35 cellular contexts compared by ENCODE assay signal in the genomic region with DNA sequence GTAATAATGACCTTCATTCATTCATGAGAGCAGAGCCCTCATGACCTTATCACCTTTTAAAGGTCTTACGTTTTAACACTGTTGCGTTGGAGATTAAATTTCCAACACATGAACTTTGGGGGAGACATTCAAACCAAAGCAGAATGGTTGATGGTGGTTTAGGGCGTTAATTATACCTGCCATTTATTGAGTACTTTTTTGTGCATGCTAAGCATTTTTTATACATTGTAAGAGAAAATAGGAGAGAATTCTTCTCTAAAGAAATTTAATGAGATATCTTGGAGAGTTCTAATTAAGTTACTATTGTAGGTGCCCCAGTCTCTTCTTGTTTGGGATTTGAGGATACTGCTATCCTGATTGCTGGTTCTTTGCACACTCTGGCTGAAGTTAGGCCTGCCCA. TPM values are rescaled to one million over a fixed set of nuclear protein-coding genes. Genes with fewer than 3 reads are reported as not detected.
"Had no signal": no experiment of that assay in that cellular context is flagged by ENCODE, and none has a peak within 500 bp of the region (broad histone marks: within the 10 kb centered on the region; RNA-seq: fewer than 3 reads in every experiment).

No MANE protein-coding gene starts in this region.

- DNase-seq: activated B cell treated with CpG ODN at 0.5 μM for 24 hours; activated CD4-positive, alpha-beta T cell treated with anti-CD3 and anti-CD28 coated beads for 48 hours; activated CD4-positive, alpha-beta T cell treated with anti-CD3 and anti-CD28 coated beads, Interleukin-2, amount 50 U/mL, for 1 hour; activated CD4-positive, alpha-beta T cell treated with anti-CD3 and anti-CD28 coated beads, Interleukin-2, amount 50 U/mL, for 48 hours; activated CD8-positive, alpha-beta memory T cell treated with anti-CD3 and anti-CD28 coated beads for 24 hours; activated CD8-positive, alpha-beta T cell treated with anti-CD3 and anti-CD28 coated beads for 36 hours; activated effector memory CD4-positive, alpha-beta T cell treated with Interleukin-2 at 50 U/mL for 16 hours; activated gamma-delta T cell treated with Interleukin-2 at 50 U/mL for 16 hours; activated naive CD4-positive, alpha-beta T cell treated with anti-CD3 and anti-CD28 coated beads for 36 hours; activated naive CD8-positive, alpha-beta T cell treated with anti-CD3 and anti-CD28 coated beads for 36 hours; activated naive CD8-positive, alpha-beta T cell treated with anti-CD3 and anti-CD28 coated beads, Interleukin-2, amount 50 U/mL, for 24 hours; activated T-cell treated with anti-CD3 and anti-CD28 coated beads, Interleukin-2, amount 50 U/mL, for 4 hours; adrenal gland; amygdala; aorta; central memory CD4-positive, alpha-beta T cell; cerebellar nuclear complex; colonic mucosa; effector memory CD4-positive, alpha-beta T cell; endodermal cell; foreskin fibroblast; head of caudate nucleus; T-cell; T1000; WERI-Rb-1 had no signal

- H3K4me3 Mint-ChIP-seq: activated B cell treated with CpG ODN at 0.5 μM for 24 hours; activated CD8-positive, alpha-beta T cell treated with anti-CD3 and anti-CD28 coated beads for 36 hours; activated naive CD4-positive, alpha-beta T cell treated with anti-CD3 and anti-CD28 coated beads for 36 hours; activated naive CD4-positive, alpha-beta T cell treated with anti-CD3 and anti-CD28 coated beads, Interleukin-2, amount 50 U/mL, for 24 hours; activated naive CD8-positive, alpha-beta T cell treated with anti-CD3 and anti-CD28 coated beads for 36 hours; activated naive CD8-positive, alpha-beta T cell treated with anti-CD3 and anti-CD28 coated beads, Interleukin-2, amount 50 U/mL, for 24 hours; activated T-cell treated with anti-CD3 and anti-CD28 coated beads, Interleukin-2, amount 50 U/mL, for 4 hours; activated T-helper 17 cell treated with anti-CD3 and anti-CD28 coated beads, Interleukin-2, amount 50 U/mL, for 72 hours; brain; endodermal cell; T-cell; T-helper 1 cell treated with Interleukin-12 subunit alpha and Interleukin-12 subunit beta and Interleukin-4 antibody, amounts not matched to agents 30 μg/mL and 1 μg/mL, for 36 hours; T-helper 2 cell treated with Interferon-gamma antibody and Interleukin-4, amounts not matched to agents 5 μg/mL and 100 μg/mL, for 36 hours had no signal

- H3K27ac ChIP-seq: adrenal gland, breast epithelium, cardiac muscle cell, colonic mucosa, WERI-Rb-1 had no signal

- H3K27me3 ChIP-seq: adrenal gland, breast epithelium, cardiac muscle cell, colonic mucosa had no signal

- H3K9me3 Mint-ChIP-seq: activated T-helper 17 cell treated with anti-CD3 and anti-CD28 coated beads, Interleukin-2, amount 50 U/mL, for 72 hours had no signal

- H3K4me3 ChIP-seq: adrenal gland, breast epithelium, cardiac muscle cell, colonic mucosa had no signal

- H3K27me3 Mint-ChIP-seq: activated B cell treated with CpG ODN at 0.5 μM for 24 hours; activated CD8-positive, alpha-beta T cell treated with anti-CD3 and anti-CD28 coated beads for 36 hours; activated naive CD4-positive, alpha-beta T cell treated with anti-CD3 and anti-CD28 coated beads, Interleukin-2, amount 50 U/mL, for 24 hours; activated naive CD8-positive, alpha-beta T cell treated with anti-CD3 and anti-CD28 coated beads for 36 hours; activated naive CD8-positive, alpha-beta T cell treated with anti-CD3 and anti-CD28 coated beads, Interleukin-2, amount 50 U/mL, for 24 hours; activated T-helper 17 cell treated with anti-CD3 and anti-CD28 coated beads, Interleukin-2, amount 50 U/mL, for 72 hours; brain; T-cell had no signal

- ATAC-seq: activated CD4-positive, CD25-positive, alpha-beta regulatory T cell treated with anti-CD3 and anti-CD28 coated beads, Interleukin-2, amount 50 U/mL, for 24 hours; activated CD8-positive, alpha-beta T cell treated with anti-CD3 and anti-CD28 coated beads for 36 hours; activated naive CD8-positive, alpha-beta T cell treated with anti-CD3 and anti-CD28 coated beads, Interleukin-2, amount 50 U/mL, for 24 hours; activated T-cell treated with anti-CD3 and anti-CD28 coated beads, Interleukin-2, amount 50 U/mL, for 4 hours; activated T-helper 17 cell treated with anti-CD3 and anti-CD28 coated beads, Interleukin-2, amount 50 U/mL, for 72 hours; esophagus mucosa; T-cell had no signal

- H3K9me3 ChIP-seq: adrenal gland, breast epithelium, colonic mucosa had no signal

- H3K27ac Mint-ChIP-seq: activated B cell treated with CpG ODN at 0.5 μM for 24 hours; activated CD8-positive, alpha-beta T cell treated with anti-CD3 and anti-CD28 coated beads for 36 hours; activated naive CD4-positive, alpha-beta T cell treated with anti-CD3 and anti-CD28 coated beads for 36 hours; activated naive CD4-positive, alpha-beta T cell treated with anti-CD3 and anti-CD28 coated beads, Interleukin-2, amount 50 U/mL, for 24 hours; activated naive CD8-positive, alpha-beta T cell treated with anti-CD3 and anti-CD28 coated beads for 36 hours; activated naive CD8-positive, alpha-beta T cell treated with anti-CD3 and anti-CD28 coated beads, Interleukin-2, amount 50 U/mL, for 24 hours; activated T-helper 17 cell treated with anti-CD3 and anti-CD28 coated beads, Interleukin-2, amount 50 U/mL, for 72 hours; brain; endodermal cell; T-cell; T-helper 1 cell treated with Interleukin-12 subunit alpha and Interleukin-12 subunit beta and Interleukin-4 antibody, amounts not matched to agents 30 μg/mL and 1 μg/mL, for 36 hours; T-helper 2 cell treated with Interferon-gamma antibody and Interleukin-4, amounts not matched to agents 5 μg/mL and 100 μg/mL, for 36 hours had no signal

- H3K36me3 ChIP-seq: adrenal gland, breast epithelium, cardiac muscle cell, colonic mucosa, WERI-Rb-1 had no signal

- FAIRE-seq: frontal cortex had no signal

RNA-seq across cellular contexts. Expression of gene CDO1, which starts 37.7 kb away (rescaled TPM):
- total RNA-seq: activated B cell treated with CpG ODN at 0.5 μM for 24 hours; activated T-helper 17 cell treated with anti-CD3 and anti-CD28 coated beads, Interleukin-2, amount 50 U/mL, for 72 hours had no signal
